ENCODE assay signal across 11 cellular contexts in genomic region chr9:109914280-109915027, GRCh38.
A peak's percentile ranks its signal among the peaks of the same experiment; 100 is the strongest.
DNase-seq lines count a peak whose midpoint lies in the region; ATAC-seq lines count a peak whose summit lies in the region.
"Had no signal": no experiment of that assay in that cellular context is flagged by ENCODE, and none has a peak within 500 bp of the region (broad histone marks: within the 10 kb centered on the region; RNA-seq: fewer than 3 reads in every experiment).

No MANE protein-coding gene starts in this region.

- H2AK5ac ChIP-seq in mesendoderm (ENCODE audit: low read length) = no peak overlapping the region

- H3K4ac ChIP-seq in mesendoderm (ENCODE audit: low read depth, low read length) = no peak overlapping the region

- H4K5ac ChIP-seq in mesendoderm (ENCODE audit: low read length) = no peak overlapping the region

- DNase-seq in EL (peak; percentile 86), fibroblast of the conjunctiva (ENCODE audit: low read depth) (peak; percentile 85), globus pallidus (ENCODE audit: low spot score) (no peak), COR-L47 (lab: John Stamatoyannopoulos, UW) (no peak), mesendoderm (no peak), medulla oblongata (ENCODE audit: extremely low spot score) (no peak)
- DNase-seq: aorta; left cardiac atrium; stimulated activated CD4-positive, alpha-beta T cell treated with anti-CD3 and anti-CD28 coated beads, Interleukin-4, amount 100 ng/mL, for 4 hours had no signal

- H4K8ac ChIP-seq in mesendoderm (ENCODE audit: low read depth, low read length) = no peak overlapping the region

- no peaks in the 10 kb centered on the region for H3K27me3 ChIP-seq in mesendoderm (ENCODE audit: insufficient read depth, low read length, poor library complexity)

- ATAC-seq in GM21447 (IDR thresholded peaks at IDR 0.05; ENCODE audit: unreplicated experiment) (peak; percentile 67), HG03457 (IDR thresholded peaks at IDR 0.05; ENCODE audit: unreplicated experiment) (peak; percentile 63)
- ATAC-seq: left cardiac atrium had no signal

- no peak overlapping the region for H2BK120ac ChIP-seq in mesendoderm (ENCODE audit: low read depth, low read length)

- no peak overlapping the region for H3K27ac ChIP-seq in mesendoderm (ENCODE audit: low read depth, low read length)

- H3K18ac ChIP-seq in mesendoderm (ENCODE audit: low read length) = no peak overlapping the region

- H3K36me3 ChIP-seq in mesendoderm (ENCODE audit: control insufficient read depth, insufficient read depth, low read length) = no peaks in the 10 kb centered on the region

- no peak overlapping the region for H3K4me2 ChIP-seq in mesendoderm (ENCODE audit: low read length)

- no peaks in the 10 kb centered on the region for H3K79me2 ChIP-seq in mesendoderm (ENCODE audit: control insufficient read depth, insufficient read depth, low read length)

- H3K56ac ChIP-seq in mesendoderm (ENCODE audit: low read length) = no peak overlapping the region

- H2BK15ac ChIP-seq in mesendoderm (replicated peaks; ENCODE audit: low read depth) = no peak overlapping the region

- no peaks in the 10 kb centered on the region for H3K4me1 ChIP-seq in mesendoderm (ENCODE audit: control insufficient read depth, low read depth, low read length)

- H3K9ac ChIP-seq in mesendoderm (ENCODE audit: low read length) = no peak overlapping the region

- no peak overlapping the region for H2BK5ac ChIP-seq in mesendoderm (ENCODE audit: low read length)

- H3K23ac ChIP-seq in mesendoderm (ENCODE audit: low read length) = no peak overlapping the region

- WGBS in mesendoderm (ENCODE audit: extremely low coverage, insufficient coverage, low lambda C conversion rate) = no CpG with 5 or more reads among the region's 4 CpGs

- H3K79me1 ChIP-seq in mesendoderm (ENCODE audit: low read length) = no peaks in the 10 kb centered on the region

- no peak overlapping the region for H3K4me3 ChIP-seq in mesendoderm (ENCODE audit: low read length)

Comparison
In these comparisons a context has a peak if more than half of its experiments do, and no peak if none do; other contexts are left out.
1. DNase-seq: peak in EL (single experiment) and fibroblast of the conjunctiva (single experiment); none in globus pallidus (single experiment), COR-L47 (single experiment), mesendoderm (single experiment) and medulla oblongata (single experiment).